1 cellular context compared by ENCODE assay signal in genomic region chr3:138845771-138846173, GRCh38.
TF ChIP-seq lines count a peak whose summit lies in the region.

No MANE protein-coding gene starts in this region.

TF ChIP-seq in H1, 55 proteins besides CTCF, POLR2A, EP300 and RAD21:
- TF ChIP-seq TEAD4 (IDR thresholded peaks at IDR 0.05; ENCODE audit: low read depth, low read length) (peak; percentile 90), SP1 (IDR thresholded peaks at IDR 0.05; ENCODE audit: low read depth, low read length) (no peak), CREB1 (IDR thresholded peaks at IDR 0.05) (no peak), SUZ12 (IDR thresholded peaks at IDR 0.05; ENCODE audit: low read length) (no peak), TBP (IDR thresholded peaks at IDR 0.05; ENCODE audit: low read depth, low read length) (no peak)
- TF ChIP-seq, protein P1, sequence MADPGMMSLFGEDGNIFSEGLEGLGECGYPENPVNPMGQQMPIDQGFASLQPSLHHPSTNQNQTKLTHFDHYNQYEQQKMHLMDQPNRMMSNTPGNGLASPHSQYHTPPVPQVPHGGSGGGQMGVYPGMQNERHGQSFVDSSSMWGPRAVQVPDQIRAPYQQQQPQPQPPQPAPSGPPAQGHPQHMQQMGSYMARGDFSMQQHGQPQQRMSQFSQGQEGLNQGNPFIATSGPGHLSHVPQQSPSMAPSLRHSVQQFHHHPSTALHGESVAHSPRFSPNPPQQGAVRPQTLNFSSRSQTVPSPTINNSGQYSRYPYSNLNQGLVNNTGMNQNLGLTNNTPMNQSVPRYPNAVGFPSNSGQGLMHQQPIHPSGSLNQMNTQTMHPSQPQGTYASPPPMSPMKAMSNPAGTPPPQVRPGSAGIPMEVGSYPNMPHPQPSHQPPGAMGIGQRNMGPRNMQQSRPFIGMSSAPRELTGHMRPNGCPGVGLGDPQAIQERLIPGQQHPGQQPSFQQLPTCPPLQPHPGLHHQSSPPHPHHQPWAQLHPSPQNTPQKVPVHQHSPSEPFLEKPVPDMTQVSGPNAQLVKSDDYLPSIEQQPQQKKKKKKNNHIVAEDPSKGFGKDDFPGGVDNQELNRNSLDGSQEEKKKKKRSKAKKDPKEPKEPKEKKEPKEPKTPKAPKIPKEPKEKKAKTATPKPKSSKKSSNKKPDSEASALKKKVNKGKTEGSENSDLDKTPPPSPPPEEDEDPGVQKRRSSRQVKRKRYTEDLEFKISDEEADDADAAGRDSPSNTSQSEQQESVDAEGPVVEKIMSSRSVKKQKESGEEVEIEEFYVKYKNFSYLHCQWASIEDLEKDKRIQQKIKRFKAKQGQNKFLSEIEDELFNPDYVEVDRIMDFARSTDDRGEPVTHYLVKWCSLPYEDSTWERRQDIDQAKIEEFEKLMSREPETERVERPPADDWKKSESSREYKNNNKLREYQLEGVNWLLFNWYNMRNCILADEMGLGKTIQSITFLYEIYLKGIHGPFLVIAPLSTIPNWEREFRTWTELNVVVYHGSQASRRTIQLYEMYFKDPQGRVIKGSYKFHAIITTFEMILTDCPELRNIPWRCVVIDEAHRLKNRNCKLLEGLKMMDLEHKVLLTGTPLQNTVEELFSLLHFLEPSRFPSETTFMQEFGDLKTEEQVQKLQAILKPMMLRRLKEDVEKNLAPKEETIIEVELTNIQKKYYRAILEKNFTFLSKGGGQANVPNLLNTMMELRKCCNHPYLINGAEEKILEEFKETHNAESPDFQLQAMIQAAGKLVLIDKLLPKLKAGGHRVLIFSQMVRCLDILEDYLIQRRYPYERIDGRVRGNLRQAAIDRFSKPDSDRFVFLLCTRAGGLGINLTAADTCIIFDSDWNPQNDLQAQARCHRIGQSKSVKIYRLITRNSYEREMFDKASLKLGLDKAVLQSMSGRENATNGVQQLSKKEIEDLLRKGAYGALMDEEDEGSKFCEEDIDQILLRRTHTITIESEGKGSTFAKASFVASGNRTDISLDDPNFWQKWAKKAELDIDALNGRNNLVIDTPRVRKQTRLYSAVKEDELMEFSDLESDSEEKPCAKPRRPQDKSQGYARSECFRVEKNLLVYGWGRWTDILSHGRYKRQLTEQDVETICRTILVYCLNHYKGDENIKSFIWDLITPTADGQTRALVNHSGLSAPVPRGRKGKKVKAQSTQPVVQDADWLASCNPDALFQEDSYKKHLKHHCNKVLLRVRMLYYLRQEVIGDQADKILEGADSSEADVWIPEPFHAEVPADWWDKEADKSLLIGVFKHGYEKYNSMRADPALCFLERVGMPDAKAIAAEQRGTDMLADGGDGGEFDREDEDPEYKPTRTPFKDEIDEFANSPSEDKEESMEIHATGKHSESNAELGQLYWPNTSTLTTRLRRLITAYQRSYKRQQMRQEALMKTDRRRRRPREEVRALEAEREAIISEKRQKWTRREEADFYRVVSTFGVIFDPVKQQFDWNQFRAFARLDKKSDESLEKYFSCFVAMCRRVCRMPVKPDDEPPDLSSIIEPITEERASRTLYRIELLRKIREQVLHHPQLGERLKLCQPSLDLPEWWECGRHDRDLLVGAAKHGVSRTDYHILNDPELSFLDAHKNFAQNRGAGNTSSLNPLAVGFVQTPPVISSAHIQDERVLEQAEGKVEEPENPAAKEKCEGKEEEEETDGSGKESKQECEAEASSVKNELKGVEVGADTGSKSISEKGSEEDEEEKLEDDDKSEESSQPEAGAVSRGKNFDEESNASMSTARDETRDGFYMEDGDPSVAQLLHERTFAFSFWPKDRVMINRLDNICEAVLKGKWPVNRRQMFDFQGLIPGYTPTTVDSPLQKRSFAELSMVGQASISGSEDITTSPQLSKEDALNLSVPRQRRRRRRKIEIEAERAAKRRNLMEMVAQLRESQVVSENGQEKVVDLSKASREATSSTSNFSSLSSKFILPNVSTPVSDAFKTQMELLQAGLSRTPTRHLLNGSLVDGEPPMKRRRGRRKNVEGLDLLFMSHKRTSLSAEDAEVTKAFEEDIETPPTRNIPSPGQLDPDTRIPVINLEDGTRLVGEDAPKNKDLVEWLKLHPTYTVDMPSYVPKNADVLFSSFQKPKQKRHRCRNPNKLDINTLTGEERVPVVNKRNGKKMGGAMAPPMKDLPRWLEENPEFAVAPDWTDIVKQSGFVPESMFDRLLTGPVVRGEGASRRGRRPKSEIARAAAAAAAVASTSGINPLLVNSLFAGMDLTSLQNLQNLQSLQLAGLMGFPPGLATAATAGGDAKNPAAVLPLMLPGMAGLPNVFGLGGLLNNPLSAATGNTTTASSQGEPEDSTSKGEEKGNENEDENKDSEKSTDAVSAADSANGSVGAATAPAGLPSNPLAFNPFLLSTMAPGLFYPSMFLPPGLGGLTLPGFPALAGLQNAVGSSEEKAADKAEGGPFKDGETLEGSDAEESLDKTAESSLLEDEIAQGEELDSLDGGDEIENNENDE (IDR thresholded peaks at IDR 0.05; ENCODE audit: insufficient replicate concordance, low read length), result peak; percentile 83
- TF ChIP-seq, protein P2, sequence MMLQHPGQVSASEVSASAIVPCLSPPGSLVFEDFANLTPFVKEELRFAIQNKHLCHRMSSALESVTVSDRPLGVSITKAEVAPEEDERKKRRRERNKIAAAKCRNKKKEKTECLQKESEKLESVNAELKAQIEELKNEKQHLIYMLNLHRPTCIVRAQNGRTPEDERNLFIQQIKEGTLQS (IDR thresholded peaks at IDR 0.05; ENCODE audit: insufficient read depth, low read depth, low read length), result no peak
